21 cellular contexts compared by ENCODE assay signal in the genomic region with DNA sequence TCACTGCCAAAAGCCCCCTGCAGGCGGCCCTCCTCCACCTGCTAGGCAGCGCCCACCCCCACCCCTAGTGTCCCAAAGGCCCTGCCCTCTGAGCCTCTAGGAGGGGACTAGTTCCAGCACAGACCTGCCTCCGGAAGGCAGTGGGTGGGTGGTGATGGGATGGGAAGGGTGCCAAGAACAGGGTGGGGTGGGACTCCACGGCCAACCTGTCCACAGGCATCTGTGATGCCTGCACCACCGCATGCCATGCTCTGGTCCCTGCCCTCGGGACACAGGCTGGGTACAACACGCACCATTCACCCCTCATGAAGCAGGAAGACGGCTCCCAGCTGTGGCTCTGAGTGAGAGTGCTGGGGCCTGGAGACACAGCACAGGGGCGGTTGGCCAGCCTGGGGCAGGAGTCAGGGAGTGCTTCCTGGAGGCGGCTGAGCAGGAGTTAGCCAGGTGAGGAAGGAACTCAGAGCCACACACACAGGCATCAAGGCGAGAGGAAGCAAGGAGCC.
"Had no signal": no experiment of that assay in that cellular context is flagged by ENCODE, and none has a peak within 500 bp of the region (broad histone marks: within the 10 kb centered on the region; RNA-seq: fewer than 3 reads in every experiment).

No MANE protein-coding gene starts in this region.

- H3K9me3 Mint-ChIP-seq: activated naive CD4-positive, alpha-beta T cell treated with anti-CD3 and anti-CD28 coated beads, Interleukin-2, amount 50 U/mL, for 24 hours; central memory CD8-positive, alpha-beta T cell had no signal

- H3K4me1 ChIP-seq: ascending aorta, right atrium auricular region, stomach, upper lobe of left lung had no signal

- H3K4me1 Mint-ChIP-seq: activated naive CD4-positive, alpha-beta T cell treated with anti-CD3 and anti-CD28 coated beads, Interleukin-2, amount 50 U/mL, for 24 hours; central memory CD8-positive, alpha-beta T cell had no signal

- H3K27ac ChIP-seq: ascending aorta, hepatocyte, right atrium auricular region, skin epidermis, stomach, upper lobe of left lung, VCaP had no signal

- H3K27ac Mint-ChIP-seq: activated naive CD4-positive, alpha-beta T cell treated with anti-CD3 and anti-CD28 coated beads, Interleukin-2, amount 50 U/mL, for 24 hours; progenitor cell of endocrine pancreas had no signal

- H3K9me3 ChIP-seq: ascending aorta had no signal

- H3K36me3 Mint-ChIP-seq: activated naive CD4-positive, alpha-beta T cell treated with anti-CD3 and anti-CD28 coated beads, Interleukin-2, amount 50 U/mL, for 24 hours had no signal

- H3K36me3 ChIP-seq: ascending aorta, right atrium auricular region, stomach, upper lobe of left lung had no signal

- H3K4me3 Mint-ChIP-seq: activated naive CD4-positive, alpha-beta T cell treated with anti-CD3 and anti-CD28 coated beads, Interleukin-2, amount 50 U/mL, for 24 hours; central memory CD8-positive, alpha-beta T cell; nephron had no signal

- DNase-seq: activated CD4-positive, alpha-beta T cell treated with anti-CD3 and anti-CD28 coated beads for 1 hour; activated gamma-delta T cell; cortex of kidney; midbrain; occipital lobe; stimulated activated CD4-positive, alpha-beta T cell treated with anti-CD3 and anti-CD28 coated beads, Interleukin-15, amount 100 ng/mL, for 24 hours; stimulated activated CD4-positive, alpha-beta T cell treated with anti-CD3 and anti-CD28 coated beads, Interleukin-2, amount 100 ng/mL, for 48 hours; stomach; T-helper 2 cell had no signal

- ATAC-seq: esophagus mucosa had no signal

- H3K27me3 ChIP-seq: ascending aorta, hepatocyte, right atrium auricular region, upper lobe of left lung had no signal

- H3K4me3 ChIP-seq: ascending aorta, hepatocyte, lung, right atrium auricular region, skin epidermis, stomach, upper lobe of left lung had no signal
